ENCODE assay signal across 22 cellular contexts in the genomic region with DNA sequence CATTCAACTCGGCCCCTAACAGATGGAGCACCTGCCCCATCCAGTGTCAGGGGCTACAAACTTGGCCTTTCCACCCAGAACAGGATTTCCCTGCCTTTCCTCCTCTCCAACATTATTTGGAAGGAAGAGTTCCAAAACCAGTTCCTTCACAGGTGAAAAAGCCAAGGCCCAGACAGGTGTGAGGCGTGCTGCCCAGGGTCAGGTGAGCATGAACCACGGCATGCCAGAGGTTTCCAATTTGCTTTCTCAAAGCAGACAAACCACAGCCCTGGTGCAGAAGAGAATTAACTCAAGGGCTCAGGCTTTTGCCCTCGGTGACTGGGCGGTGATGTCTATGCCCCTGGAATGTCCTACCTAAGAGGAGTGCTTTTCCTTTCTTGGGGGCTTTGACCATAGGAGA. TPM values are rescaled to one million over a fixed set of nuclear protein-coding genes. Genes with fewer than 3 reads are reported as not detected.
DNase-seq lines count a peak whose midpoint lies in the region; FAIRE-seq and TF ChIP-seq lines count a peak whose summit lies in the region.
"Had no signal": no experiment of that assay in that cellular context is flagged by ENCODE, and none has a peak within 500 bp of the region (broad histone marks: within the 10 kb centered on the region; RNA-seq: fewer than 3 reads in every experiment).

No MANE protein-coding gene starts in this region.

- H3K4me1 Mint-ChIP-seq in MCF 10A (ENCODE audit: insufficient read depth, unreplicated experiment): peaks cover 5% of the 10 kb centered on the region
- H3K4me1 Mint-ChIP-seq in CD8-positive, alpha-beta memory T cell: peaks cover 0 to 3% (median 0%) of the 10 kb centered on the region in 3 donors

- peak; percentile 55 for FAIRE-seq in bronchial epithelial cell (lab: Jason Lieb, UNC)

- H2AFZ ChIP-seq in PC-9: no peak overlapping the region

- BruUV-seq in MCF 10A (replicated peaks; lab: Mats Ljungman, UMichigan) (no TSS peak), PC-9 (replicated peaks; lab: Mats Ljungman, UMichigan) (no TSS peak)

- H3K27ac ChIP-seq in breast epithelium: peak overlapping the region; percentile 8 to 45
- 0 out of 2 replicates have a peak overlapping the region, but pooled peaks have one; percentile 13 for H3K27ac ChIP-seq in PC-9
- H3K27ac ChIP-seq in subcutaneous abdominal adipose tissue (ENCODE audit: low read depth, low read length): peak overlapping the region; percentile 37
- H3K27ac ChIP-seq in CD8-positive, alpha-beta memory T cell (ENCODE audit: low read depth, low read length): no peak overlapping the region
- H3K27ac ChIP-seq: epithelial cell of prostate, SJSA1, upper lobe of right lung had no signal

- H3K4me1 ChIP-seq in breast epithelium (no peaks in the 10 kb centered on the region), PC-9 (replicated peaks; ENCODE audit: insufficient read depth) (peaks cover 23% of the 10 kb centered on the region), subcutaneous abdominal adipose tissue (ENCODE audit: control insufficient read depth in 5 of 5, insufficient read depth in 5 of 5, low read length in 5 of 5) (peaks cover 0 to 12% (median 0%) of the 10 kb centered on the region in 5 donors)
- H3K4me1 ChIP-seq in CD8-positive, alpha-beta memory T cell (ENCODE audit: insufficient read depth, low read length): no peaks in the 10 kb centered on the region
- H3K4me1 ChIP-seq: upper lobe of right lung had no signal

- CTCF ChIA-PET in MCF 10A (lab: Yijun Ruan, JAX) (no interaction called here), PC-9 (lab: Charles Lee) (no interaction called here)
- CTCF ChIA-PET in CD8-positive, alpha-beta memory T cell (lab: Charles Lee): no interaction called here

- no peaks in the 10 kb centered on the region for H3K9me3 Mint-ChIP-seq in MCF 10A (ENCODE audit: unreplicated experiment)
- H3K9me3 Mint-ChIP-seq in CD8-positive, alpha-beta memory T cell: no peaks in the 10 kb centered on the region

- TF ChIP-seq CTCF in breast epithelium (IDR thresholded peaks at IDR 0.05) (no peak), MCF 10A (IDR thresholded peaks at IDR 0.05; ENCODE audit: unreplicated experiment) (no peak), PC-9 (conservative IDR thresholded peaks at IDR 0.05) (no peak), bronchial epithelial cell (IDR thresholded peaks at IDR 0.05; ENCODE audit: insufficient read depth, low read length, severe bottlenecking) (no peak)

- no peak overlapping the region for H3K27ac Mint-ChIP-seq in MCF 10A (ENCODE audit: low read depth, unreplicated experiment)
- H3K27ac Mint-ChIP-seq in CD8-positive, alpha-beta memory T cell: no peak overlapping the region

- no peaks in the 10 kb centered on the region for H3K27me3 Mint-ChIP-seq in MCF 10A (ENCODE audit: insufficient read depth, unreplicated experiment)
- peaks cover 0 to 4% of the 10 kb centered on the region in 2 donors for H3K27me3 Mint-ChIP-seq in CD8-positive, alpha-beta memory T cell

- intact Hi-C loops in breast epithelium (cut with DNase I; ENCODE audit: low total_unique reads) (loop anchor here (10.0 kb wide), 1 partner anchor 1235 kb away; no protein-coding TSS in a partner anchor), MCF 10A (cut with micrococcal nuclease) (loop anchor here (5.0 kb wide), 1 partner anchor 47 kb away; no protein-coding TSS in a partner anchor), PC-9 (cut with micrococcal nuclease; ENCODE audit: unreplicated experiment) (loop anchor here (2.0 kb wide), 1 partner anchor 243 kb away; no protein-coding TSS in a partner anchor)

- TF ChIP-seq POLR2A in breast epithelium (IDR thresholded peaks at IDR 0.05): no peak

- peaks cover 18% of the 10 kb centered on the region; the same call in 1 of the 2 replicates for H3F3A ChIP-seq in PC-9 (ENCODE audit: insufficient read depth, low read depth)

- peaks cover 58% of the 10 kb centered on the region for H3K79me2 ChIP-seq in PC-9 (ENCODE audit: low read depth)

- H3K9me3 ChIP-seq in breast epithelium (no peaks in the 10 kb centered on the region), PC-9 (ENCODE audit: insufficient read depth, low read depth) (no peaks in the 10 kb centered on the region), subcutaneous abdominal adipose tissue (ENCODE audit: control insufficient read depth in 5 of 5, low read length in 5 of 5) (no peaks in the 10 kb centered on the region)
- no peaks in the 10 kb centered on the region for H3K9me3 ChIP-seq in CD8-positive, alpha-beta memory T cell (ENCODE audit: low read length)
- H3K9me3 ChIP-seq: SJSA1, upper lobe of right lung had no signal

- H3K9ac ChIP-seq in subcutaneous abdominal adipose tissue (ENCODE audit: low read length in 5 of 5): no peak overlapping the region

- no peak overlapping the region for H3K4me2 ChIP-seq in PC-9

- H3K36me3 Mint-ChIP-seq in MCF 10A (ENCODE audit: insufficient read depth, unreplicated experiment): peaks cover 35% of the 10 kb centered on the region
- no peaks in the 10 kb centered on the region for H3K36me3 Mint-ChIP-seq in CD8-positive, alpha-beta memory T cell

- H3K27me3 ChIP-seq in breast epithelium (no peaks in the 10 kb centered on the region), PC-9 (ENCODE audit: insufficient read depth, low read depth) (no peaks in the 10 kb centered on the region), bronchial epithelial cell (ENCODE audit: control insufficient read depth, insufficient read depth, low read length) (no peaks in the 10 kb centered on the region), subcutaneous abdominal adipose tissue (ENCODE audit: control insufficient read depth in 5 of 5, insufficient read depth in 4 of 5, low read length in 5 of 5) (no peaks in the 10 kb centered on the region)
- H3K27me3 ChIP-seq in CD8-positive, alpha-beta memory T cell (ENCODE audit: insufficient read depth, low read length, poor library complexity, severe bottlenecking): no peaks in the 10 kb centered on the region
- H3K27me3 ChIP-seq: SJSA1, upper lobe of right lung had no signal

- H3K9me2 ChIP-seq in PC-9 (ENCODE audit: insufficient read depth): no peaks in the 10 kb centered on the region

- DNase-seq in breast epithelium (ENCODE audit: low spot score in 2 of 2): no peak
- no peak for DNase-seq in MCF 10A (ENCODE audit: unreplicated experiment)
- peak; percentile 47 to 63 for DNase-seq in PC-9
- no peak for DNase-seq in bronchial epithelial cell (ENCODE audit: low read depth)
- DNase-seq in AML-193 (lab: John Stamatoyannopoulos, UW): no peak
- no peak for DNase-seq in dedifferentiated amniotic fluid mesenchymal stem cell (ENCODE audit: extremely low spot score)
- no peak for DNase-seq in CD8-positive, alpha-beta memory T cell
- DNase-seq: activated T-cell treated with anti-CD3 and anti-CD28 coated beads, Interleukin-2, amount 50 U/mL, for 48 hours; KBM-7; NCI-H1048; NCI-H510A treated with DMSO at 0.1 percent for 48 hours; stimulated activated naive CD8-positive, alpha-beta T cell treated with anti-CD3 and anti-CD28 coated beads, Interleukin-15, Interleukin-2, amounts not matched to agents 100 U/mL and 50 U/mL, for 24 hours; T-helper 9 cell; upper lobe of right lung had no signal

- no peaks in the 10 kb centered on the region for H3K36me3 ChIP-seq in breast epithelium
- H3K36me3 ChIP-seq in PC-9 (ENCODE audit: low read depth): peaks cover 22% of the 10 kb centered on the region; the same call in 1 of the 2 replicates
- peaks cover 5% of the 10 kb centered on the region for H3K36me3 ChIP-seq in bronchial epithelial cell (ENCODE audit: control insufficient read depth, insufficient read depth, low read length)
- peaks cover 0 to 8% (median 0%) of the 10 kb centered on the region in 5 donors for H3K36me3 ChIP-seq in subcutaneous abdominal adipose tissue (ENCODE audit: control insufficient read depth in 5 of 5, insufficient read depth in 5 of 5, low read length in 5 of 5)
- no peaks in the 10 kb centered on the region for H3K36me3 ChIP-seq in CD8-positive, alpha-beta memory T cell (ENCODE audit: insufficient read depth, low read length)
- H3K36me3 ChIP-seq: upper lobe of right lung had no signal

- POLR2A ChIA-PET in MCF 10A (lab: Yijun Ruan, JAX) (interaction anchor here (0.7 kb wide), 1 partner anchor 125 kb away, joined by 3 read pairs; no protein-coding TSS in a partner anchor), PC-9 (lab: Charles Lee; ENCODE audit: unreplicated experiment) (no interaction called here)
- POLR2A ChIA-PET in CD8-positive, alpha-beta memory T cell (lab: Charles Lee): no interaction called here

- H3K4me3 ChIP-seq in breast epithelium (no peak overlapping the region), PC-9 (no peak overlapping the region), bronchial epithelial cell (ENCODE audit: low read depth, low read length) (no peak overlapping the region), subcutaneous abdominal adipose tissue (ENCODE audit: low read depth in 1 of 5, low read length in 5 of 5) (no peak overlapping the region)
- H3K4me3 ChIP-seq in CD8-positive, alpha-beta memory T cell (ENCODE audit: low read length): no peak overlapping the region
- H3K4me3 ChIP-seq: SJSA1, upper lobe of right lung had no signal

- H3K4me3 Mint-ChIP-seq in MCF 10A (ENCODE audit: unreplicated experiment): no peak overlapping the region
- H3K4me3 Mint-ChIP-seq in CD8-positive, alpha-beta memory T cell: no peak overlapping the region

- H4K20me1 ChIP-seq in PC-9 (ENCODE audit: insufficient read depth): no peaks in the 10 kb centered on the region

RNA-seq across cellular contexts. Expression of a gene that starts 43.2 kb away (rescaled TPM):
- total RNA-seq in breast epithelium: not detected
- total RNA-seq in MCF 10A (2022): not detected in 2 replicates
- total RNA-seq in PC-9 (2021): not detected in 2 replicates
- not detected in 2 replicates for total RNA-seq in bronchial epithelial cell
- total RNA-seq in CD8-positive, alpha-beta memory T cell: not detected
- not detected for polyA plus RNA-seq in CD8-positive, alpha-beta memory T cell
- total RNA-seq: dermis microvascular lymphatic vessel endothelial cell, left lobe of liver, mucosa of gallbladder, osteoblast, sciatic nerve, SJSA1, upper lobe of right lung had no signal

Comparison
In these comparisons a context has a peak if more than half of its experiments do, and no peak if none do; other contexts are left out.
1. DNase-seq: peak in PC-9 (2 of 2); none in breast epithelium (0 of 2), MCF 10A (single experiment), bronchial epithelial cell (single experiment), AML-193 (0 of 2), dedifferentiated amniotic fluid mesenchymal stem cell (single experiment) and CD8-positive, alpha-beta memory T cell (0 of 5).